In genomic region chr2:241102239-241102803, GRCh38 we compare ENCODE assay signal across 1 cellular context.
TF ChIP-seq lines count a peak whose summit lies in the region.

Gene MTERF4 (minus strand): TSS chr2:241102287. CDS start chr2:241102273, 14 bp downstream.

TF ChIP-seq in K562, 482 proteins besides CTCF, POLR2A, EP300 and RAD21 (continued from another document):
- no peak for TF ChIP-seq TGIF2 (CRISPR knock-in tag; IDR thresholded peaks at IDR 0.05)
- TF ChIP-seq ZNF57 (CRISPR knock-in tag; IDR thresholded peaks at IDR 0.05) = no peak
- peak; percentile 69 for TF ChIP-seq POLR2AphosphoS5 (IDR thresholded peaks at IDR 0.05; ENCODE audit: control insufficient read depth, insufficient read depth, low read depth, low read length)
- no peak for TF ChIP-seq TEAD2 (tag; IDR thresholded peaks at IDR 0.05)
- peak; percentile 87 for TF ChIP-seq TFAP4 (CRISPR knock-in tag; IDR thresholded peaks at IDR 0.05; ENCODE audit: borderline replicate concordance)
- TF ChIP-seq BHLHE40 (IDR thresholded peaks at IDR 0.05; ENCODE audit: low read length) = peak; percentile 28; the same call in 1 of the 2 replicates
- no peak for TF ChIP-seq SETDB1 (IDR thresholded peaks at IDR 0.05; ENCODE audit: low read length)
- TF ChIP-seq KAT7 (CRISPR knock-in tag; IDR thresholded peaks at IDR 0.05; ENCODE audit: borderline replicate concordance) = 0 out of 2 replicates have a peak, but pooled peaks have one; percentile 39
- TF ChIP-seq RBBP5 (IDR thresholded peaks at IDR 0.05; ENCODE audit: borderline replicate concordance, insufficient read depth, low read length, poor library complexity, severe bottlenecking) = peak; percentile 94
- peak; percentile 67; the same call in 1 of the 2 replicates for TF ChIP-seq FOXP1 (CRISPR knock-in tag; IDR thresholded peaks at IDR 0.05)
- TF ChIP-seq MAFK (IDR thresholded peaks at IDR 0.05; ENCODE audit: low read length) = no peak
- peak; percentile 91 for TF ChIP-seq CREM (IDR thresholded peaks at IDR 0.05; ENCODE audit: low read depth)
- peak; percentile 78 for TF ChIP-seq CCNT2 (IDR thresholded peaks at IDR 0.05; ENCODE audit: borderline replicate concordance, extremely low read depth, insufficient read length, low read depth, low read length)
- no peak for TF ChIP-seq LCOR (CRISPR knock-in tag; IDR thresholded peaks at IDR 0.05)
- no peak for TF ChIP-seq ZNF146 (CRISPR knock-in tag; IDR thresholded peaks at IDR 0.05; ENCODE audit: unreplicated experiment)
- TF ChIP-seq JUND (IDR thresholded peaks at IDR 0.05; ENCODE audit: borderline replicate concordance, low read depth, low read length) = peak; percentile 42; the same call in 1 of the 2 replicates
- no peak; the same call in 2 of the 3 replicates for TF ChIP-seq JUND (tag; IDR thresholded peaks at IDR 0.05; ENCODE audit: borderline replicate concordance, low read depth, low read length)
- 0 out of 2 replicates have a peak, but pooled peaks have one; percentile 33 for TF ChIP-seq CREB3L1 (IDR thresholded peaks at IDR 0.05; ENCODE audit: borderline replicate concordance, low read depth)
- peak; percentile 56; the same call in 1 of the 2 replicates for TF ChIP-seq PHF21A (IDR thresholded peaks at IDR 0.05; ENCODE audit: borderline replicate concordance, low read depth)
- peak; percentile 75 for TF ChIP-seq ELF2 (CRISPR knock-in tag; IDR thresholded peaks at IDR 0.05)
